In genomic region chr13:30848332-30849027, GRCh38 we compare ENCODE assay signal across 20 cellular contexts. TPM values are rescaled to one million over a fixed set of nuclear protein-coding genes. Genes with fewer than 3 reads are reported as not detected.
DNase-seq lines count a peak whose midpoint lies in the region; ATAC-seq and TF ChIP-seq lines count a peak whose summit lies in the region.
"Had no signal": no experiment of that assay in that cellular context is flagged by ENCODE, and none has a peak within 500 bp of the region (broad histone marks: within the 10 kb centered on the region; RNA-seq: fewer than 3 reads in every experiment).

No MANE protein-coding gene starts in this region.

- H3K9ac ChIP-seq in IMR-90 (ENCODE audit: low read depth, low read length) (peak overlapping the region; percentile 69), smooth muscle cell (ENCODE audit: low read depth) (peak overlapping the region; percentile 73)

- peak overlapping the region; percentile 2 for H3K4me3 Mint-ChIP-seq in activated T-cell treated with anti-CD3 and anti-CD28 coated beads, Interleukin-2, amount 50 U/mL, for 24 hours
- H3K4me3 Mint-ChIP-seq in activated T-cell treated with anti-CD3 and anti-CD28 coated beads, Interleukin-2, amount 50 U/mL, for 4 hours: no peak overlapping the region
- no peak overlapping the region for H3K4me3 Mint-ChIP-seq in CD8-positive, alpha-beta memory T cell
- H3K4me3 Mint-ChIP-seq: CD8-positive, alpha-beta T cell had no signal

- CTCF ChIA-PET in IMR-90 (lab: Yijun Ruan, JAX): interaction anchor here (1.2 kb wide), 1 partner anchor 17 kb away, joined by 4 read pairs; no protein-coding TSS in a partner anchor
- CTCF ChIA-PET in CD8-positive, alpha-beta memory T cell (lab: Charles Lee): interaction anchor here (2.0 kb wide), 1 partner anchor 17 kb away, joined by 7 read pairs; no protein-coding TSS in a partner anchor

- WGBS in IMR-90 (ENCODE audit: extremely low coverage in 2 of 2, insufficient read length in 1 of 2), 2 experiments: 60% methylated on average over 1 of the region's 5 CpGs; no CpG with 5 or more reads in 1 of the 2 experiments
- WGBS in smooth muscle cell (ENCODE audit: low lambda C conversion rate): 73% methylated on average over 5 of the region's 5 CpGs

- no peak for DNase-seq in activated T-cell treated with anti-CD3 and anti-CD28 coated beads, Interleukin-2, amount 50 U/mL, for 24 hours
- no peak for DNase-seq in activated T-cell treated with anti-CD3 and anti-CD28 coated beads, Interleukin-2, amount 50 U/mL, for 4 hours
- DNase-seq in IMR-90 (no peak), coronary artery (ENCODE audit: low spot score) (no peak), smooth muscle cell (lab: John Stamatoyannopoulos, UW; ENCODE audit: unreplicated experiment) (no peak), foreskin keratinocyte (no peak), hypothalamus (lab: John Stamatoyannopoulos, UW) (no peak)
- no peak for DNase-seq in CD8-positive, alpha-beta memory T cell
- DNase-seq: CD8-positive, alpha-beta T cell; DND-41; NCI-H1417 treated with DMSO at 0.1 percent for 48 hours; NCI-H2171 treated with DMSO at 0.1 percent for 48 hours; posterior cingulate gyrus; spleen; trophoblast cell; WERI-Rb-1 had no signal

- peaks cover 26% of the 10 kb centered on the region for H3K4me1 Mint-ChIP-seq in activated T-cell treated with anti-CD3 and anti-CD28 coated beads, Interleukin-2, amount 50 U/mL, for 24 hours (ENCODE audit: low read depth)
- peaks cover 19% of the 10 kb centered on the region for H3K4me1 Mint-ChIP-seq in activated T-cell treated with anti-CD3 and anti-CD28 coated beads, Interleukin-2, amount 50 U/mL, for 4 hours (ENCODE audit: low read depth)
- peaks cover 13 to 18% (median 14%) of the 10 kb centered on the region in 3 donors for H3K4me1 Mint-ChIP-seq in CD8-positive, alpha-beta memory T cell

- no peak for TF ChIP-seq RAD21 in IMR-90 (IDR thresholded peaks at IDR 0.05; ENCODE audit: low read length)

- peak overlapping the region; percentile 96 for H3K23ac ChIP-seq in IMR-90 (ENCODE audit: low read depth, low read length)

- peak overlapping the region; percentile 87 for H2BK20ac ChIP-seq in IMR-90 (ENCODE audit: low read depth, low read length)

- peak overlapping the region; percentile 91 for H2BK5ac ChIP-seq in IMR-90 (ENCODE audit: low read depth, low read length, poor library complexity, severe bottlenecking)

- H3K9me1 ChIP-seq in IMR-90 (ENCODE audit: insufficient read depth, low read length): peaks cover 45% of the 10 kb centered on the region

- H3K27ac ChIP-seq in IMR-90 (ENCODE audit: insufficient read depth, low read length) (peak overlapping the region; percentile 83), coronary artery (peak overlapping the region; percentile 74 to 75), smooth muscle cell (ENCODE audit: low read depth) (peak overlapping the region; percentile 95), foreskin keratinocyte (no peak overlapping the region)
- no peak overlapping the region for H3K27ac ChIP-seq in CD8-positive, alpha-beta memory T cell (ENCODE audit: low read depth, low read length)
- H3K27ac ChIP-seq: spleen, WERI-Rb-1 had no signal

- H3K4me2 ChIP-seq in IMR-90 (ENCODE audit: low read depth, low read length): peak overlapping the region; percentile 82
- peak overlapping the region; percentile 72 for H3K4me2 ChIP-seq in smooth muscle cell

- H2AK9ac ChIP-seq in IMR-90 (replicated peaks; ENCODE audit: low read depth, low read length, poor library complexity): peak overlapping the region; percentile 4

- peaks cover 9% of the 10 kb centered on the region for H3K27me3 Mint-ChIP-seq in activated T-cell treated with anti-CD3 and anti-CD28 coated beads, Interleukin-2, amount 50 U/mL, for 24 hours
- H3K27me3 Mint-ChIP-seq in activated T-cell treated with anti-CD3 and anti-CD28 coated beads, Interleukin-2, amount 50 U/mL, for 4 hours (ENCODE audit: low read depth): no peaks in the 10 kb centered on the region
- peaks cover 0 to 10% of the 10 kb centered on the region in 2 donors for H3K27me3 Mint-ChIP-seq in CD8-positive, alpha-beta memory T cell

- peak overlapping the region; percentile 96 for H3K4ac ChIP-seq in IMR-90 (ENCODE audit: low read depth, low read length)

- no TSS peak for BruUV-seq in IMR-90 (replicated peaks; lab: Mats Ljungman, UMichigan)

- no peak; the same call in 1 of the 2 replicates for TF ChIP-seq POLR2A in IMR-90 (IDR thresholded peaks at IDR 0.05; ENCODE audit: low read depth, low read length)

- no peaks in the 10 kb centered on the region for H3K36me3 ChIP-seq in IMR-90 (ENCODE audit: control insufficient read depth, insufficient read depth, low read length)
- H3K36me3 ChIP-seq in smooth muscle cell (ENCODE audit: low read depth): no peaks in the 10 kb centered on the region
- no peaks in the 10 kb centered on the region for H3K36me3 ChIP-seq in CD8-positive, alpha-beta memory T cell (ENCODE audit: insufficient read depth, low read length)
- H3K36me3 ChIP-seq: spleen, WERI-Rb-1 had no signal

- H2AFZ ChIP-seq in IMR-90 (replicated peaks; ENCODE audit: low read length, poor library complexity) (peak overlapping the region; percentile 68), smooth muscle cell (ENCODE audit: low read depth) (no peak overlapping the region)

- peak overlapping the region; percentile 64; the same call in 2 of the 3 replicates for H2BK15ac ChIP-seq in IMR-90 (ENCODE audit: low read depth, low read length)

- peak overlapping the region; percentile 99 for H3K18ac ChIP-seq in IMR-90 (ENCODE audit: low read depth, low read length)

- peaks cover 34% of the 10 kb centered on the region for H3F3A ChIP-seq in smooth muscle cell (ENCODE audit: low read depth)

- H3K79me1 ChIP-seq in IMR-90 (ENCODE audit: low read depth in 1 of 2, low read length in 2 of 2): peaks cover 0 to 8% of the 10 kb centered on the region in 2 experiments; a peak in 2 of 4 replicates

- H4K20me1 ChIP-seq in IMR-90 (ENCODE audit: insufficient read depth, low read length): no peaks in the 10 kb centered on the region
- no peaks in the 10 kb centered on the region for H4K20me1 ChIP-seq in smooth muscle cell (ENCODE audit: low read depth)

- peak overlapping the region; percentile 91 for H2BK120ac ChIP-seq in IMR-90 (ENCODE audit: low read depth, low read length)

- no peak for ATAC-seq in activated T-cell treated with anti-CD3 and anti-CD28 coated beads, Interleukin-2, amount 50 U/mL, for 4 hours
- ATAC-seq in IMR-90 (ENCODE audit: low read depth) (no peak), foreskin keratinocyte (no peak)
- ATAC-seq: CD8-positive, alpha-beta T cell; HCT116 had no signal

- H3K27me3 ChIP-seq in IMR-90 (ENCODE audit: control insufficient read depth, insufficient read depth, low read length): no peaks in the 10 kb centered on the region
- no peaks in the 10 kb centered on the region for H3K27me3 ChIP-seq in smooth muscle cell (ENCODE audit: low read depth)
- no peaks in the 10 kb centered on the region for H3K27me3 ChIP-seq in foreskin keratinocyte
- H3K27me3 ChIP-seq in CD8-positive, alpha-beta memory T cell (ENCODE audit: insufficient read depth, low read length, poor library complexity, severe bottlenecking): no peaks in the 10 kb centered on the region
- H3K27me3 ChIP-seq: spleen had no signal

- no peaks in the 10 kb centered on the region for H3K9me3 ChIP-seq in IMR-90 (ENCODE audit: control insufficient read depth, insufficient read depth, low read length)
- no peaks in the 10 kb centered on the region for H3K9me3 ChIP-seq in smooth muscle cell (replicated peaks; ENCODE audit: low read depth)
- no peaks in the 10 kb centered on the region for H3K9me3 ChIP-seq in CD8-positive, alpha-beta memory T cell (ENCODE audit: low read length)

- H4K8ac ChIP-seq in IMR-90 (ENCODE audit: low read depth in 2 of 2, low read length in 2 of 2): peak overlapping the region; percentile 29 to 88; a peak in 3 of 4 replicates

- H3K56ac ChIP-seq in IMR-90 (ENCODE audit: extremely low read depth, insufficient read depth, low read length): peak overlapping the region; percentile 53

- no peak for TF ChIP-seq CTCF in IMR-90 (conservative IDR thresholded peaks at IDR 0.05; ENCODE audit: low read depth, low read length)
- no peak for TF ChIP-seq CTCF in coronary artery (IDR thresholded peaks at IDR 0.05)
- no peak for TF ChIP-seq CTCF in smooth muscle cell (IDR thresholded peaks at IDR 0.05; ENCODE audit: borderline replicate concordance, insufficient read depth, poor library complexity, severe bottlenecking)
- TF ChIP-seq CTCF in foreskin keratinocyte (conservative IDR thresholded peaks at IDR 0.05): no peak

- no peaks in the 10 kb centered on the region for H3K79me2 ChIP-seq in smooth muscle cell (ENCODE audit: low read depth)

- H3K27ac Mint-ChIP-seq in activated T-cell treated with anti-CD3 and anti-CD28 coated beads, Interleukin-2, amount 50 U/mL, for 24 hours: peak overlapping the region; percentile 79
- H3K27ac Mint-ChIP-seq in CD8-positive, alpha-beta memory T cell: peak overlapping the region in 3 of 8 donors; percentile 59 to 85 (median 81)
- H3K27ac Mint-ChIP-seq: CD8-positive, alpha-beta T cell had no signal

- peak overlapping the region; percentile 93 for H3K14ac ChIP-seq in IMR-90 (replicated peaks; ENCODE audit: low read depth, low read length)

- peak overlapping the region; percentile 98 for H4K5ac ChIP-seq in IMR-90 (ENCODE audit: low read depth, low read length)

- H2AK5ac ChIP-seq in IMR-90 (ENCODE audit: low read depth, low read length): peak overlapping the region; percentile 85

- POLR2A ChIA-PET in IMR-90 (lab: Charles Lee; ENCODE audit: unreplicated experiment): no interaction called here
- POLR2A ChIA-PET in CD8-positive, alpha-beta memory T cell (lab: Charles Lee): no interaction called here

- H3K9me3 Mint-ChIP-seq in activated T-cell treated with anti-CD3 and anti-CD28 coated beads, Interleukin-2, amount 50 U/mL, for 24 hours: peaks cover 3% of the 10 kb centered on the region
- peaks cover 3% of the 10 kb centered on the region for H3K9me3 Mint-ChIP-seq in activated T-cell treated with anti-CD3 and anti-CD28 coated beads, Interleukin-2, amount 50 U/mL, for 4 hours
- H3K9me3 Mint-ChIP-seq in CD8-positive, alpha-beta memory T cell: no peaks in the 10 kb centered on the region
- H3K9me3 Mint-ChIP-seq: CD8-positive, alpha-beta T cell had no signal

- in situ Hi-C loops in IMR-90 (cut with MboI; ENCODE audit: low sequenced_read_pairs): no loop called here

- dilution Hi-C loops in IMR-90 (cut with HindIII; ENCODE audit: low sequenced_read_pairs, unreplicated experiment): no loop called here

- H3K4me1 ChIP-seq in IMR-90 (ENCODE audit: control insufficient read depth, insufficient read depth, low read length): peaks cover 20% of the 10 kb centered on the region
- H3K4me1 ChIP-seq in smooth muscle cell (ENCODE audit: low read depth): peaks cover 7% of the 10 kb centered on the region
- peaks cover 9% of the 10 kb centered on the region for H3K4me1 ChIP-seq in foreskin keratinocyte
- no peaks in the 10 kb centered on the region for H3K4me1 ChIP-seq in CD8-positive, alpha-beta memory T cell (ENCODE audit: insufficient read depth, low read length)

- intact Hi-C loops in IMR-90 (cut with micrococcal nuclease): no loop called here

- no peaks in the 10 kb centered on the region for H3K36me3 Mint-ChIP-seq in activated T-cell treated with anti-CD3 and anti-CD28 coated beads, Interleukin-2, amount 50 U/mL, for 24 hours (ENCODE audit: low read depth)
- no peaks in the 10 kb centered on the region for H3K36me3 Mint-ChIP-seq in activated T-cell treated with anti-CD3 and anti-CD28 coated beads, Interleukin-2, amount 50 U/mL, for 4 hours (ENCODE audit: insufficient read depth)
- peaks cover 0 to 4% (median 0%) of the 10 kb centered on the region in 3 donors for H3K36me3 Mint-ChIP-seq in CD8-positive, alpha-beta memory T cell
- H3K36me3 Mint-ChIP-seq: CD8-positive, alpha-beta T cell had no signal

- H3K4me3 ChIP-seq in IMR-90 (ENCODE audit: insufficient read depth, low read depth, low read length) (peak overlapping the region; percentile 5; the same call in 1 of the 2 replicates), coronary artery (no peak overlapping the region), smooth muscle cell (no peak overlapping the region)
- no peak overlapping the region for H3K4me3 ChIP-seq in CD8-positive, alpha-beta memory T cell (ENCODE audit: low read length)
- H3K4me3 ChIP-seq: spleen had no signal

- H4K91ac ChIP-seq in IMR-90 (ENCODE audit: insufficient read depth, low read depth, low read length): peak overlapping the region; percentile 89

RNA-seq across cellular contexts. Expression of gene MEDAG, which starts 57.6 kb away (rescaled TPM):
- total RNA-seq in activated T-cell treated with anti-CD3 and anti-CD28 coated beads, Interleukin-2, amount 50 U/mL, for 4 hours: not detected
- total RNA-seq in IMR-90 (2012; rRNA removed): 0.28 and 0.36 TPM in 2 replicates
- 0.27 and 0.32 TPM in 2 replicates for polyA plus RNA-seq in IMR-90 (2012; rRNA removed)
- 0.50 and 0.54 TPM in 2 replicates for polyA plus RNA-seq in IMR-90 (2012; cell fraction: cytosol; rRNA removed)
- polyA plus RNA-seq in IMR-90 (2012; cell fraction: nucleus; rRNA removed; ENCODE audit: low replicate concordance): 0.35 and 1.4 TPM in 2 replicates
- total RNA-seq in smooth muscle cell: not detected in 2 replicates
- not detected in 2 replicates for polyA plus RNA-seq in smooth muscle cell
- total RNA-seq in foreskin keratinocyte: not detected in 2 replicates
- polyA plus RNA-seq in foreskin keratinocyte: not detected in 2 replicates
- total RNA-seq in CD8-positive, alpha-beta memory T cell: not detected
- polyA plus RNA-seq in CD8-positive, alpha-beta memory T cell: not detected
- total RNA-seq: A172; CD8-positive, alpha-beta T cell; HT-29; T-helper 1 cell treated with Interleukin-12 subunit alpha and Interleukin-12 subunit beta and Interleukin-4 antibody, amounts not matched to agents 30 ng/mL and 1 ng/mL, for 36 hours had no signal

Comparison
In these comparisons a context has a peak if more than half of its experiments do, and no peak if none do; other contexts are left out.
1. H3K27ac ChIP-seq: peak in IMR-90 (single experiment), coronary artery (2 of 2) and smooth muscle cell (single experiment); none in foreskin keratinocyte (single experiment) and CD8-positive, alpha-beta memory T cell (single experiment).